20 cellular contexts compared by ENCODE assay signal in the genomic region with DNA sequence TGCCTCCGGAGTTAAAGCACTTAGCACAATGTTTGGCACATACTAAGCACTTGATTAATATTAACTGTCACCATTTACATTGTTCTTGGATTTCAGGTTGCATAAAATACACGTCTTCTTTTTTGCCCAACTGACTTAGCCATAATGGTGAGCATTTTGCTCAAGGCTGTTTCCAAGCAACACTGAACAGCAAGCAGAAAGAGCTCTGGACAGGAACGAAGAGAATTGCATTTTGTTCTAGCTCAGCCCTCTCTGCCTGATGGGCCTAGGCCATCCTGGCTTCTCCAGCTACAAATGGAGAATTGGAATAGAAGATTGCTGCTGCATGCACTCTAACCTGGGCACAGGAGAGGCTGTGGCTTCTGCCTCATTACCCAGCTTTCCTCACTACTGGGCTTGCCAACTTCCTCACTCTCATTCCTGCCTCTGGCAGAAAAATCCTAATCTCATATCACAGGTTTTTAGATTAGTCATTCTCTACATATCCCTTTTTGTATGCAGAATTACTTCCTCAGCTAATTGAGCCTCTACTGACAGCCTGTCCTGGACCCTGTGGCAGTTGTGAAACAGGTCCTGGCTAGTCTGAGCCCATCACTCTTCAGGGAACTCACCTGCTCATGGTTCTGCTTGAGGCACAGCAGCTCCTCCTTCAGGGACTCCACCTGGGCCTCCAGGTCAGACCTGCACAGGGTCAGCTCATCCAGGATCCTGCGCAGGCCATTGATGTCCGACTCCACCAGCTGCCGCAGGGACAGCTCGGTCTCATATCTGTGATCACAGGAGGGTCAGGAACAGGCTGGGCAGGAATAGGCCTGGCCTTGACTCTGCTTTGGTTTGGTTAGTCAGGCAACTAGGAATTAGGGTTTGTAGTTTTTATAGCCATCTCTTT. TPM values are rescaled to one million over a fixed set of nuclear protein-coding genes. Genes with fewer than 3 reads are reported as not detected.
DNase-seq lines count a peak whose midpoint lies in the region; ATAC-seq and TF ChIP-seq lines count a peak whose summit lies in the region.
"Had no signal": no experiment of that assay in that cellular context is flagged by ENCODE, and none has a peak within 500 bp of the region (broad histone marks: within the 10 kb centered on the region; RNA-seq: fewer than 3 reads in every experiment).

No MANE protein-coding gene starts in this region.

- no peaks in the 10 kb centered on the region for H3K23me2 ChIP-seq in H9 (ENCODE audit: insufficient read length, low read depth, low read length, poor library complexity, severe bottlenecking)

- no peak overlapping the region for H3K56ac ChIP-seq in H9 (ENCODE audit: insufficient read length, low read depth, low read length)

- no peak overlapping the region for H2BK5ac ChIP-seq in H9 (ENCODE audit: insufficient read length, low read length)

- H3K23ac ChIP-seq in H9 (ENCODE audit: insufficient read length, low read depth, low read length), result no peak overlapping the region

- no peak for ATAC-seq in HG03108 (IDR thresholded peaks at IDR 0.05; ENCODE audit: unreplicated experiment)
- ATAC-seq: CD8-positive, alpha-beta T cell had no signal

- POLR2A ChIA-PET in RWPE1 (lab: Yijun Ruan, JAX; ENCODE audit: low non-redundant PET), result no interaction called here

- TF ChIP-seq CTCF in H9 (conservative IDR thresholded peaks at IDR 0.05), result no peak
- TF ChIP-seq CTCF in RWPE1 (conservative IDR thresholded peaks at IDR 0.05; ENCODE audit: low read depth), result no peak
- no peak for TF ChIP-seq CTCF in epithelial cell of esophagus (IDR thresholded peaks at IDR 0.05; ENCODE audit: insufficient read depth, low read depth, low read length, missing control alignments)
- no peak for TF ChIP-seq CTCF in osteocyte (IDR thresholded peaks at IDR 0.05)

- no peak overlapping the region for H3K4me3 Mint-ChIP-seq in H9
- no peak overlapping the region for H3K4me3 Mint-ChIP-seq in osteocyte (ENCODE audit: unreplicated experiment)
- H3K4me3 Mint-ChIP-seq: CD8-positive, alpha-beta T cell had no signal

- no peak overlapping the region for H2BK20ac ChIP-seq in H9 (ENCODE audit: low read depth, low read length, poor library complexity, severe bottlenecking)

- no peak overlapping the region for H4K5ac ChIP-seq in H9 (ENCODE audit: insufficient read length, low read depth, low read length)

- H3K14ac ChIP-seq in H9 (ENCODE audit: insufficient read depth, low read length), result no peak overlapping the region; the same call in 1 of the 2 replicates

- H3K36me3 Mint-ChIP-seq in H9 (ENCODE audit: insufficient read depth in 1 of 3, low read depth in 3 of 3) (peaks cover 0 to 3% (median 0%) of the 10 kb centered on the region in 3 experiments; a peak in 2 of 7 replicates), osteocyte (ENCODE audit: unreplicated experiment) (no peaks in the 10 kb centered on the region)

- H3K9ac ChIP-seq in H9 (ENCODE audit: extremely low read depth, insufficient read length, low read length), result no peak overlapping the region
- H3K9ac ChIP-seq: GM23248 had no signal

- no peaks in the 10 kb centered on the region for H3K4me1 ChIP-seq in H9 (ENCODE audit: insufficient read depth, low read length)
- H3K4me1 ChIP-seq: BE2C, SJSA1 had no signal

- no peaks in the 10 kb centered on the region for H3K79me1 ChIP-seq in H9 (ENCODE audit: insufficient read depth, low read depth, low read length, poor library complexity, severe bottlenecking)

- no peak overlapping the region for H2BK12ac ChIP-seq in H9 (ENCODE audit: insufficient read length, low read depth, low read length)

- no peaks in the 10 kb centered on the region for H3K9me3 ChIP-seq in H9 (ENCODE audit: control insufficient read depth, low read depth, low read length)
- H3K9me3 ChIP-seq: BE2C, SJSA1 had no signal

- H3K27me3 Mint-ChIP-seq in H9 (ENCODE audit: low read depth) (peaks cover 11% of the 10 kb centered on the region), osteocyte (ENCODE audit: unreplicated experiment) (peaks cover 16% of the 10 kb centered on the region)

- H3K27ac Mint-ChIP-seq in H9 (no peak overlapping the region), osteocyte (ENCODE audit: unreplicated experiment) (no peak overlapping the region)
- H3K27ac Mint-ChIP-seq: CD8-positive, alpha-beta T cell had no signal

- H2AFZ ChIP-seq in H9 (ENCODE audit: low read length), result no peak overlapping the region
- H2AFZ ChIP-seq: GM23248 had no signal

- H3T11ph ChIP-seq in H9 (ENCODE audit: low read length), result no peak overlapping the region

- H3K4me3 ChIP-seq in epithelial cell of esophagus (ENCODE audit: low read length), result no peak overlapping the region
- H3K4me3 ChIP-seq: GM23248, SJSA1 had no signal

- no peak overlapping the region for H3K4me2 ChIP-seq in H9 (ENCODE audit: insufficient read depth, insufficient read length, low read length)

- H2BK120ac ChIP-seq in H9 (ENCODE audit: low read depth, low read length, poor library complexity, severe bottlenecking), result no peak overlapping the region

- H3K27ac ChIP-seq in H9 (ENCODE audit: insufficient read length, low read depth, low read length) (no peak overlapping the region), RWPE1 (no peak overlapping the region)
- H3K27ac ChIP-seq: GM23248, SJSA1 had no signal

- H3K79me2 ChIP-seq in H9 (ENCODE audit: insufficient read depth, low read length), result no peaks in the 10 kb centered on the region

- CTCF ChIA-PET in RWPE1 (lab: Yijun Ruan, JAX), result interaction anchor here (0.6 to 1.7 kb wide), 3 partner anchors 26 to 315 kb away, joined by 3 to 5 read pairs (median 5); no protein-coding TSS in a partner anchor

- no peak overlapping the region for H3K4ac ChIP-seq in H9 (ENCODE audit: low read depth, low read length)

- H3K4me1 Mint-ChIP-seq in H9 (no peaks in the 10 kb centered on the region), osteocyte (ENCODE audit: unreplicated experiment) (no peaks in the 10 kb centered on the region)

- H3K27me3 ChIP-seq in H9 (ENCODE audit: insufficient read depth, low read length), result no peaks in the 10 kb centered on the region
- H3K27me3 ChIP-seq: SJSA1 had no signal

- WGBS in H9 (ENCODE audit: extremely low coverage, insufficient read length, low lambda C conversion rate), result no CpG with 5 or more reads among the region's 7 CpGs

- H2AK5ac ChIP-seq in H9 (ENCODE audit: insufficient read length, low read length), result no peak overlapping the region

- H3K18ac ChIP-seq in H9 (ENCODE audit: insufficient read length, low read depth, low read length), result no peak overlapping the region

- DNase-seq in H9 (peak; percentile 18), RWPE1 (ENCODE audit: low spot score) (peak; percentile 8), epithelial cell of esophagus (ENCODE audit: low read depth) (peak; percentile 93), osteocyte (ENCODE audit: extremely low spot score, unreplicated experiment) (peak; percentile 67), NCI-H1105 (lab: John Stamatoyannopoulos, UW) (no peak), NCI-H446 treated with DMSO at 0.1 percent for 48 hours (lab: John Stamatoyannopoulos, UW) (no peak)
- DNase-seq: ACHN; BE2C; CD8-positive, alpha-beta T cell; DND-41; GF-D8; GM23248; KBM-7; NCI-H1048; NCI-H1694 treated with DMSO at 0.1 percent for 48 hours; NCI-H82 had no signal

- H4K20me1 ChIP-seq in H9 (ENCODE audit: control insufficient read depth, insufficient read depth, insufficient read length), result no peaks in the 10 kb centered on the region

- H3K9me3 Mint-ChIP-seq in H9 (peaks cover 3 to 5% of the 10 kb centered on the region in 2 experiments; a peak in 4 of 5 replicates), osteocyte (ENCODE audit: unreplicated experiment) (peaks cover 3% of the 10 kb centered on the region)

- no peak overlapping the region for H4K91ac ChIP-seq in H9 (ENCODE audit: insufficient read length, low read depth, low read length)

- H4K8ac ChIP-seq in H9 (replicated peaks; ENCODE audit: insufficient read length, low read depth, low read length), result no peak overlapping the region

- H2BK15ac ChIP-seq in H9 (ENCODE audit: low read depth, low read length), result no peak overlapping the region

RNA-seq across cellular contexts. Expression of gene KRT33A, which starts 2.5 kb away (rescaled TPM):
- total RNA-seq in H9 (2021) (not detected in 2 replicates), osteocyte (not detected in 2 replicates)
- total RNA-seq: CD8-positive, alpha-beta T cell; GM23248; NCI-H460; RPMI7951; SJSA1 had no signal

RNA-seq across cellular contexts. Expression of gene KRT33B, which starts 21.5 kb away (rescaled TPM):
- not detected in 2 replicates for total RNA-seq in H9 (2021)
- not detected in 2 replicates for total RNA-seq in osteocyte
- total RNA-seq: CD8-positive, alpha-beta T cell; NCI-H460 had no signal

RNA-seq across cellular contexts. Expression of gene KRTAP17-1, which starts 32.6 kb away (rescaled TPM):
- total RNA-seq in H9 (2021), result not detected in 2 replicates
- not detected in 2 replicates for total RNA-seq in osteocyte
- total RNA-seq: CD8-positive, alpha-beta T cell; GM23248; NCI-H460; RPMI7951; SJSA1 had no signal

RNA-seq across cellular contexts. Expression of gene KRT34, which starts 34.0 kb away (rescaled TPM):
- total RNA-seq in H9 (2021) (not detected in 2 replicates), osteocyte (not detected in 2 replicates)
- total RNA-seq: CD8-positive, alpha-beta T cell; RPMI7951 had no signal

RNA-seq across cellular contexts. Expression of gene KRTAP16-1, which starts 39.0 kb away (rescaled TPM):
- total RNA-seq in H9 (2021) (not detected in 2 replicates), osteocyte (not detected in 2 replicates)
- total RNA-seq: GM23248, NCI-H460, RPMI7951, SJSA1 had no signal

Comparison
In these comparisons a context has a peak if more than half of its experiments do, and no peak if none do; other contexts are left out.
1. DNase-seq: peak in H9 (single experiment), RWPE1 (single experiment), epithelial cell of esophagus (single experiment) and osteocyte (single experiment); none in NCI-H1105 (single experiment) and NCI-H446 treated with DMSO at 0.1 percent for 48 hours (single experiment).